8 cellular contexts compared by ENCODE assay signal in genomic region chr1:114758251-114758832, GRCh38. TPM values are rescaled to one million over a fixed set of nuclear protein-coding genes. Genes with fewer than 3 reads are reported as not detected.
A peak's percentile ranks its signal among the peaks of the same experiment; 100 is the strongest.
DNase-seq lines count a peak whose midpoint lies in the region; ATAC-seq, FAIRE-seq and TF ChIP-seq lines count a peak whose summit lies in the region.

No MANE protein-coding gene starts in this region.

- intact Hi-C loops in natural killer cell (cut with micrococcal nuclease) = no loop called here

- H3K4me1 Mint-ChIP-seq in chondrocyte (ENCODE audit: low read depth) (peaks cover 43% of the 10 kb centered on the region), natural killer cell (peaks cover 42 to 47% of the 10 kb centered on the region in 2 donors)

- ATAC-seq in natural killer cell = no peak

- H3K9me3 Mint-ChIP-seq in chondrocyte (ENCODE audit: low read depth) (peaks cover 6% of the 10 kb centered on the region), natural killer cell (peaks cover 4 to 5% of the 10 kb centered on the region in 2 donors)

- peak; percentile 44 for TF ChIP-seq CTCF in chondrocyte (IDR thresholded peaks at IDR 0.05)
- no peak for TF ChIP-seq CTCF in natural killer cell (IDR thresholded peaks at IDR 0.05)

- H3K27me3 Mint-ChIP-seq in chondrocyte (ENCODE audit: low read depth) = no peaks in the 10 kb centered on the region
- peaks cover 0 to 3% of the 10 kb centered on the region in 2 donors for H3K27me3 Mint-ChIP-seq in natural killer cell (ENCODE audit: low read depth in 2 of 2)

- no peak for TF ChIP-seq POLR2A in GM12891 (IDR thresholded peaks at IDR 0.05; ENCODE audit: low read depth, low read length)

- H3K36me3 Mint-ChIP-seq in chondrocyte (ENCODE audit: low read depth) (peaks cover 7% of the 10 kb centered on the region), natural killer cell (peaks cover 6% of the 10 kb centered on the region)

- DNase-seq in GM03348 (ENCODE audit: low spot score) = peak; percentile 13
- DNase-seq in MV-4-11 (lab: John Stamatoyannopoulos, UW) = peak; percentile 61
- no peak for DNase-seq in chondrocyte (ENCODE audit: low spot score)
- no peak for DNase-seq in natural killer cell
- DNase-seq in DMS153 (lab: John Stamatoyannopoulos, UW) = no peak
- no peak for DNase-seq in SHP77 treated with DMSO at 0.1 percent for 48 hours (lab: John Stamatoyannopoulos, UW)
- DNase-seq in GM12891 (ENCODE audit: insufficient read length, low spot score) = no peak
- DNase-seq in superior temporal gyrus (ENCODE audit: extremely low spot score) = no peak

- H3K27ac Mint-ChIP-seq in chondrocyte (ENCODE audit: unreplicated experiment) (peak overlapping the region; percentile 100), natural killer cell (peak overlapping the region; percentile 99 to 100)

- H3K4me3 Mint-ChIP-seq in chondrocyte (ENCODE audit: unreplicated experiment) = peak overlapping the region; percentile 91
- peak overlapping the region; percentile 99 for H3K4me3 Mint-ChIP-seq in natural killer cell

- no peak for FAIRE-seq in GM12891 (lab: Jason Lieb, UNC)

TF ChIP-seq in GM12891, 5 proteins besides CTCF, POLR2A, EP300 and RAD21:
- TF ChIP-seq TAF1 (IDR thresholded peaks at IDR 0.05; ENCODE audit: low read depth, low read length) (no peak), SPI1 (IDR thresholded peaks at IDR 0.05; ENCODE audit: low read depth, low read length) (no peak), POU2F2 (IDR thresholded peaks at IDR 0.05; ENCODE audit: low read depth, low read length) (no peak), PAX5 (IDR thresholded peaks at IDR 0.05; ENCODE audit: insufficient read depth, low read length, severe bottlenecking) (no peak), POLR2AphosphoS5 (IDR thresholded peaks at IDR 0.05; ENCODE audit: low read depth, low read length) (no peak)

RNA-seq across cellular contexts. Expression of gene CSDE1, which starts 0.6 kb away (rescaled TPM):
- total RNA-seq in chondrocyte (512 to 540 TPM (median 529 TPM) in 3 replicates), natural killer cell (100 to 1,000 TPM; 461 to 473 (median 470) TPM)
- polyA plus RNA-seq in GM12891 (2012; ENCODE audit: low read depth, missing spikeins) = 226 TPM

RNA-seq across cellular contexts. Expression of gene SIKE1, which starts 22.1 kb away (rescaled TPM):
- 55.0 to 60.0 TPM (median 56.2 TPM) in 3 replicates for total RNA-seq in chondrocyte
- total RNA-seq in natural killer cell = 10 to 100 TPM; 53.3 to 57.5 (median 53.4) TPM
- 24.8 TPM for polyA plus RNA-seq in GM12891 (2012; ENCODE audit: low read depth, missing spikeins)

RNA-seq across cellular contexts. Expression of gene NRAS, which starts 41.8 kb away (rescaled TPM):
- 33.9 to 37.4 TPM (median 36.0 TPM) in 3 replicates for total RNA-seq in chondrocyte
- total RNA-seq in natural killer cell = 10 to 100 TPM; 41.1 to 45.7 (median 43.8) TPM
- 28.9 TPM for polyA plus RNA-seq in GM12891 (2012; ENCODE audit: low read depth, missing spikeins)

Comparison
In these comparisons a context has a peak if more than half of its experiments do, and no peak if none do; other contexts are left out.
1. DNase-seq: peak in GM03348 (single experiment) and MV-4-11 (single experiment); none in chondrocyte (single experiment), natural killer cell (single experiment), DMS153 (single experiment), SHP77 treated with DMSO at 0.1 percent for 48 hours (single experiment), GM12891 (single experiment) and superior temporal gyrus (single experiment).